ENCODE assay signal across 8 cellular contexts in the genomic region with DNA sequence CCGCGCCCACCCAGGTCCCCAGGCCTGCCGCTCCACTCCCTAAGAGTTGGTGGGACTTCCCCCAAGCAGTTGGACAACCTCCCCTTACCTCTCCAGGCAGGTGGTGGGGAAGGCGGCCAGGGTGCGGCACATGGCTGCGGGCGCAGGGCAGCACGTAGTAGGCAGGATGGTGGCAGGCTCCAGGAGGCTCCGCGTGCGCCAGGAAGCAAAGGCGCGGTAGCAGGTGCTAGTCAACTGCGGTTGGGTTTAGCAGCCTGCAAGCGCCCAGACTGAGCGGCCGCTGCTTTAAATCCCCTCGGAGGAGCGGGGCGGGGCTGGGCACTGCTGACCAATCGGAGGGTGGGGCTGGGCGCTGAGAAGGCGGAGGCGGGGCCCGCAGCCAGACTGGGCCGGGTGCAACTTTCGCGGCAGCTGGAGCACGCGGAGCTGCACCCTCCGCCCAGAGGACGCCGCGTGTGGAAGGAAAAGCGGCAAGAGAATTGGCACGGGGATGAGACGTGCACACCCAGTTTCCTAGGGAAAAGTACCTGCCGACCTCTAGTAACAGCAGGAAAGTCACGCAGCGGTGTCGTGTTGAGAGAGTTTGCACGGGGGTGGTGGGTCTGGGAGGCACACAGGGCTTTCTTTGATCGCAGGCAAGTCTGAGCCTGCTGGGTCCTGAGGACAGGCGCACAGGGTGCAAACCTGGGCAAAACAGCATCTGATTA. TPM values are rescaled to one million over a fixed set of nuclear protein-coding genes. Genes with fewer than 3 reads are reported as not detected.
A peak's percentile ranks its signal among the peaks of the same experiment; 100 is the strongest.
DNase-seq lines count a peak whose midpoint lies in the region; ATAC-seq and TF ChIP-seq lines count a peak whose summit lies in the region.

A gene with protein sequence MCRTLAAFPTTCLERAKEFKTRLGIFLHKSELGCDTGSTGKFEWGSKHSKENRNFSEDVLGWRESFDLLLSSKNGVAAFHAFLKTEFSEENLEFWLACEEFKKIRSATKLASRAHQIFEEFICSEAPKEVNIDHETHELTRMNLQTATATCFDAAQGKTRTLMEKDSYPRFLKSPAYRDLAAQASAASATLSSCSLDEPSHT (minus strand): TSS at position 262 of the 707 bp plus-strand sequence. CDS start 130 bp downstream, at position 132.

- no peaks in the 10 kb centered on the region for H3K9me2 ChIP-seq in DOHH2 (replicated peaks; ENCODE audit: control insufficient read depth, low read length)

- peak within 1 kb of the TSS; percentile 87 for H3K4me3 ChIP-seq in DOHH2 (ENCODE audit: low read length)
- peak within 1 kb of the TSS; percentile 43 for H3K4me3 ChIP-seq in LNCaP clone FGC (ENCODE audit: low read depth, low read length)
- peak within 1 kb of the TSS; percentile 50 for H3K4me3 ChIP-seq in fibroblast of mammary gland (ENCODE audit: control insufficient read depth, low read depth, low read length)

- H3F3A ChIP-seq in DOHH2 (ENCODE audit: control insufficient read depth, insufficient read depth): peaks cover 12% of the 10 kb centered on the region

- H3K36me3 ChIP-seq in DOHH2 (ENCODE audit: control insufficient read depth, low read length): peaks cover 48% of the 10 kb centered on the region

- peak within 1 kb of the TSS; percentile 95 for H3K4me2 ChIP-seq in DOHH2 (ENCODE audit: low read length)

- H3K9me3 Mint-ChIP-seq in naive thymus-derived CD8-positive, alpha-beta T cell: no peaks in the 10 kb centered on the region

- POLR2A ChIA-PET in RWPE1 (lab: Yijun Ruan, JAX; ENCODE audit: low non-redundant PET): no interaction called here
- POLR2A ChIA-PET in naive thymus-derived CD8-positive, alpha-beta T cell (lab: Charles Lee): interaction anchor here (0.6 to 1.4 kb wide), 2 partner anchors 11 to 179 kb away, joined by 3 to 8 read pairs; no protein-coding TSS in a partner anchor

- peak within 1 kb of the TSS; percentile 68 to 87 (median 82) for H3K4me3 Mint-ChIP-seq in naive thymus-derived CD8-positive, alpha-beta T cell

- no peaks in the 10 kb centered on the region for H3K27me3 ChIP-seq in DOHH2 (ENCODE audit: control insufficient read depth, low read length)

- H3K79me2 ChIP-seq in DOHH2 (ENCODE audit: control insufficient read depth, low read length): peaks cover 41% of the 10 kb centered on the region

- H3K27me3 Mint-ChIP-seq in naive thymus-derived CD8-positive, alpha-beta T cell: peaks cover 12 to 32% (median 15%) of the 10 kb centered on the region in 5 donors

- H3K4me1 Mint-ChIP-seq in naive thymus-derived CD8-positive, alpha-beta T cell: peaks cover 7 to 24% (median 14%) of the 10 kb centered on the region in 4 donors

- TF ChIP-seq CTCF in DOHH2 (IDR thresholded peaks at IDR 0.05; ENCODE audit: low read depth, low read length, poor library complexity, severe bottlenecking) (no peak), LNCaP clone FGC (IDR thresholded peaks at IDR 0.05; ENCODE audit: control insufficient read depth, extremely low read depth, insufficient read depth) (no peak), RWPE1 (conservative IDR thresholded peaks at IDR 0.05; ENCODE audit: low read depth) (no peak), fibroblast of mammary gland (conservative IDR thresholded peaks at IDR 0.05; ENCODE audit: control insufficient read depth, insufficient read depth, low read depth, low read length) (no peak)

- H3K36me3 Mint-ChIP-seq in naive thymus-derived CD8-positive, alpha-beta T cell: no peaks in the 10 kb centered on the region

- no peak for DNase-seq in LNCaP clone FGC (ENCODE audit: low read depth)
- DNase-seq in RWPE1 (ENCODE audit: low spot score): peak; percentile 96
- peak; percentile 74 to 83 for DNase-seq in activated T-helper 1 cell treated with anti-CD3 and anti-CD28 coated beads, Interleukin-2, amount 50 U/mL, for 16 hours (ENCODE audit: low read depth in 1 of 2, low spot score in 1 of 2)
- peak; percentile 71 for DNase-seq in fibroblast of mammary gland (ENCODE audit: low read depth)
- peak; percentile 66 to 86 (median 70) for DNase-seq in naive thymus-derived CD8-positive, alpha-beta T cell
- peak; percentile 93 for DNase-seq in stimulated activated naive CD4-positive, alpha-beta T cell treated with Interleukin-2 at 50 U/mL for 16 hours (lab: John Stamatoyannopoulos, UW)

- no peaks in the 10 kb centered on the region for H3K9me3 ChIP-seq in DOHH2 (ENCODE audit: control insufficient read depth, insufficient read depth, low read length)

- H3K27ac Mint-ChIP-seq in naive thymus-derived CD8-positive, alpha-beta T cell: peak within 1 kb of the TSS in 8 of 10 donors; percentile 15 to 78 (median 42)

- peak within 1 kb of the TSS; percentile 61 for H3K27ac ChIP-seq in DOHH2 (ENCODE audit: low read depth, low read length)
- H3K27ac ChIP-seq in RWPE1: peak within 1 kb of the TSS; percentile 37; the same call in 1 of the 2 replicates

- H3K4me1 ChIP-seq in DOHH2 (ENCODE audit: control insufficient read depth, low read length): peaks cover 61% of the 10 kb centered on the region

- ATAC-seq in GM21825 (IDR thresholded peaks at IDR 0.05; ENCODE audit: unreplicated experiment): peak; percentile 84
- peak; percentile 90 to 93 for ATAC-seq in naive thymus-derived CD8-positive, alpha-beta T cell

- CTCF ChIA-PET in RWPE1 (lab: Yijun Ruan, JAX): interaction anchor here (0.7 to 3.3 kb wide), 3 partner anchors 12 to 180 kb away, joined by 5 to 18 read pairs (median 6); no protein-coding TSS in a partner anchor

- H4K20me1 ChIP-seq in DOHH2 (ENCODE audit: control insufficient read depth, insufficient read depth, low read depth, low read length): peaks cover 24% of the 10 kb centered on the region

RNA-seq across cellular contexts. Expression of the gene that starts here (rescaled TPM):
- total RNA-seq in naive thymus-derived CD8-positive, alpha-beta T cell: under 1 TPM; 0.41 to 0.49 TPM
- not detected for polyA plus RNA-seq in naive thymus-derived CD8-positive, alpha-beta T cell

Comparison
In these comparisons a context has a peak if more than half of its experiments do, and no peak if none do; other contexts are left out.
1. Peak in DNase-seq and ATAC-seq in naive thymus-derived CD8-positive, alpha-beta T cell; RNA of the gene not detected or under 1 TPM.